ENCODE assay signal across 19 cellular contexts in the genomic region with DNA sequence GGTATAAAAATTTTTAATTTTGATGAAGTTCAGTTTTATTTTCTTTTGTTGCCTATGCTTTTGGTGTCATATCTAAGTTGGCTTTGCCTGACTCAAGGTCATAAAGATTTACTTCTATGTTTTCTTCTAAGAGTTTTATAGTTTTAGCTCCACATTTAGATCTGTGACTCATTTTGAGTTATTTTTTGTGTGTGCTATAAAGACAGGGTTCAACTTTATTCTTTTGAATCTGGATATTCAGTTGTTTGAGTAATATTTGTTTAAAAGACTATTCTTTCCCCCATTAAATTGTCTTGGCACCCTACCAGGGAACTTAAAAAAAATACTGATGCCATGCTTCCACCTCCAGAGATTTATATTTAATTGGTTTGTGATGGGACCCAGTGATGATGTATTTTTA.
"Had no signal": no experiment of that assay in that cellular context is flagged by ENCODE, and none has a peak within 500 bp of the region (broad histone marks: within the 10 kb centered on the region; RNA-seq: fewer than 3 reads in every experiment).

No MANE protein-coding gene starts in this region.

- H3K4me1 ChIP-seq: prostate gland had no signal

- H3K27me3 ChIP-seq: dorsolateral prefrontal cortex, right atrium auricular region, testis, tibial artery had no signal

- H3K9me3 ChIP-seq: lower lobe of right lung, prostate gland, right atrium auricular region, testis, tibial artery had no signal

- H3K4me2 ChIP-seq: neural progenitor cell had no signal

- DNase-seq: dorsolateral prefrontal cortex; effector CD4-positive, alpha-beta T cell; head of caudate nucleus; left ventricle myocardium superior; lower lobe of right lung; naive B cell; stimulated activated CD4-positive, alpha-beta T cell treated with anti-CD3 and anti-CD28 coated beads, Interleukin-2, amount 100 ng/mL, for 24 hours; stimulated activated CD4-positive, alpha-beta T cell treated with anti-CD3 and anti-CD28 coated beads, Interleukin-4, amount 100 ng/mL, for 24 hours; stimulated activated naive CD4-positive, alpha-beta T cell treated with Interleukin-2 at 50 U/mL for 16 hours; substantia nigra; testis; tibial artery had no signal

- H2AFZ ChIP-seq: neural progenitor cell, parathyroid adenoma had no signal

- H3K27ac ChIP-seq: dorsolateral prefrontal cortex, lower lobe of right lung, neural progenitor cell, parathyroid adenoma, prostate gland, right atrium auricular region, testis, tibial artery had no signal

- H3K4me3 ChIP-seq: lower lobe of right lung, neural progenitor cell, prostate gland, right atrium auricular region, testis, tibial artery had no signal

- ATAC-seq: left ventricle myocardium superior; lower lobe of right lung; natural killer cell treated with Interleukin-12 subunit alpha and Interleukin-12 subunit beta and Interleukin-15 and Interleukin-18, amount 100 ng/mL, for 72 hours; sciatic nerve; stimulated activated effector memory CD8-positive, alpha-beta T cell treated with anti-CD3 and anti-CD28 coated beads, Interleukin-12 subunit alpha, Interleukin-12 subunit beta, amount 100 ng/mL, for 72 hours had no signal

- H3K36me3 ChIP-seq: lower lobe of right lung, neural progenitor cell, prostate gland, right atrium auricular region, tibial artery had no signal

- H3K9ac ChIP-seq: neural progenitor cell, parathyroid adenoma had no signal
